Comparison of ENCODE assay signal across 8 cellular contexts in the genomic region with DNA sequence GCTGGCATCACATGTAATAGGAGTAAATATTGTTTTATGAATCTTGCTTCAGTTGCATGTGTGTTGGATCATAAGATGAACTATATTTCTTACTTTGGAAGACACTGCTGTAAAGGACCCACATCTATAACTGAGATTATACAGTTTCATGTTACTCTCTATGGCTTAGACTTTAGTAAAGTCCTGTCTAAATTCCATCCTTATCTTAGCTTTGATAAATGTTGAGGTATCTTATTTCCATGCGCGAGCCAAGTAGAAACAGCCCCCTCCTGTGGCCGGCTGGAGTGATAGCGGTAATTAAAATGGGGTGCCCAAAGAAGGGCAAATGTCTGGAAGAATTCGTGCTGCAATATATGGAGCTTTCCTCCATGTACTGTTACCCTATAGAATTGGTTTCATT. TPM values are rescaled to one million over a fixed set of nuclear protein-coding genes. Genes with fewer than 3 reads are reported as not detected.
DNase-seq lines count a peak whose midpoint lies in the region; ATAC-seq and TF ChIP-seq lines count a peak whose summit lies in the region.

No MANE protein-coding gene starts in this region.

- RAD21 ChIA-PET in HCT116 (lab: Charles Lee; ENCODE audit: low non-redundant PET in 1 of 2, low total read pairs in 2 of 2, uncharacterized antibody in 2 of 2, unreplicated experiment in 2 of 2): interaction anchor here (1.0 to 2.3 kb wide), 5 partner anchors 71 to 198 kb away, joined by 3 to 12 read pairs (median 10); partner anchors contain the start of gene STBD1 (in 1 of the 2)

- POLR2A ChIA-PET in CD4-positive, alpha-beta T cell (lab: Charles Lee): no interaction called here
- POLR2A ChIA-PET in HCT116 (lab: Charles Lee): interaction anchor here (1.0 to 2.4 kb wide), 3 partner anchors 23 to 198 kb away, joined by 3 to 12 read pairs (median 10); partner anchors contain the start of gene STBD1

- H3K36me3 Mint-ChIP-seq in CD4-positive, alpha-beta T cell (ENCODE audit: low read depth): no peaks in the 10 kb centered on the region

- H3K9me3 ChIP-seq in CD4-positive, alpha-beta T cell (ENCODE audit: control insufficient read depth, low read length): peaks cover 4% of the 10 kb centered on the region
- H3K9me3 ChIP-seq in HCT116 (ENCODE audit: control insufficient read depth in 1 of 2, insufficient read depth in 1 of 2, low read depth in 1 of 2, low read length in 2 of 2) (no peaks in the 10 kb centered on the region), esophagus muscularis mucosa (no peaks in the 10 kb centered on the region), smooth muscle cell (replicated peaks; ENCODE audit: low read depth) (no peaks in the 10 kb centered on the region), suprapubic skin (no peaks in the 10 kb centered on the region)

- H3K79me2 ChIP-seq in HCT116 (ENCODE audit: insufficient read depth, low read length): no peaks in the 10 kb centered on the region
- H3K79me2 ChIP-seq in smooth muscle cell (ENCODE audit: low read depth): no peaks in the 10 kb centered on the region

- H3K4me1 Mint-ChIP-seq in CD4-positive, alpha-beta T cell (ENCODE audit: low read depth): no peaks in the 10 kb centered on the region

- H3F3A ChIP-seq in smooth muscle cell (ENCODE audit: low read depth): no peaks in the 10 kb centered on the region

- peak; percentile 6 to 45 (median 22) for DNase-seq in CD4-positive, alpha-beta T cell
- peak; percentile 39 for DNase-seq in HCT116 (ENCODE audit: low read depth, low spot score)
- DNase-seq in UCSD-AML1 (lab: John Stamatoyannopoulos, UW; ENCODE audit: unreplicated experiment): peak; percentile 40
- DNase-seq in esophagus muscularis mucosa (ENCODE audit: extremely low spot score): no peak
- no peak for DNase-seq in smooth muscle cell (lab: John Stamatoyannopoulos, UW; ENCODE audit: unreplicated experiment)
- DNase-seq in suprapubic skin (ENCODE audit: low spot score in 2 of 2): no peak
- DNase-seq in islet precursor cell: no peak
- DNase-seq in midbrain (lab: John Stamatoyannopoulos, UW): no peak

- peak overlapping the region; percentile 18 for H3K4me2 ChIP-seq in HCT116 (ENCODE audit: low read length)
- no peak overlapping the region for H3K4me2 ChIP-seq in smooth muscle cell

- H4K20me1 ChIP-seq in HCT116 (ENCODE audit: insufficient read depth) (no peaks in the 10 kb centered on the region), smooth muscle cell (ENCODE audit: low read depth) (no peaks in the 10 kb centered on the region)

- H3K27ac Mint-ChIP-seq in CD4-positive, alpha-beta T cell: no peak overlapping the region

- WGBS in esophagus muscularis mucosa: 58% methylated on average over 5 of the region's 5 CpGs
- 23% methylated on average over 5 of the region's 5 CpGs for WGBS in smooth muscle cell (ENCODE audit: low lambda C conversion rate)
- WGBS in suprapubic skin: 53% methylated on average over 5 of the region's 5 CpGs

- H3K4me1 ChIP-seq in HCT116 (ENCODE audit: control insufficient read depth in 1 of 2, insufficient read depth in 2 of 2, low read length in 2 of 2) (peaks cover 3 to 15% of the 10 kb centered on the region in 2 experiments; a peak in 3 of 4 replicates), esophagus muscularis mucosa (no peaks in the 10 kb centered on the region), smooth muscle cell (ENCODE audit: low read depth) (peaks cover 4% of the 10 kb centered on the region), suprapubic skin (peaks cover 18% of the 10 kb centered on the region)

- no peak for TF ChIP-seq POLR2A in HCT116 (IDR thresholded peaks at IDR 0.05; ENCODE audit: borderline replicate concordance, extremely low read depth, insufficient read depth, insufficient read length)
- TF ChIP-seq POLR2A in esophagus muscularis mucosa (IDR thresholded peaks at IDR 0.05; ENCODE audit: low read depth): no peak
- no peak for TF ChIP-seq POLR2A in suprapubic skin (IDR thresholded peaks at IDR 0.05)

- TF ChIP-seq CTCF in CD4-positive, alpha-beta T cell (IDR thresholded peaks at IDR 0.05): no peak
- TF ChIP-seq CTCF in HCT116 (IDR thresholded peaks at IDR 0.05 in 2 of 3, conservative IDR thresholded peaks at IDR 0.05 in 1 of 3; ENCODE audit: borderline replicate concordance in 1 of 3, insufficient read depth in 1 of 3, low read depth in 2 of 3, low read length in 2 of 3) (peak; percentile 76 to 88 (median 86)), esophagus muscularis mucosa (IDR thresholded peaks at IDR 0.05) (peak; percentile 34 to 55 (median 50)), smooth muscle cell (IDR thresholded peaks at IDR 0.05; ENCODE audit: borderline replicate concordance, insufficient read depth, poor library complexity, severe bottlenecking) (peak; percentile 80), suprapubic skin (IDR thresholded peaks at IDR 0.05) (peak in 1 of 2 donors; percentile 9)

- no peak for ATAC-seq in CD4-positive, alpha-beta T cell (ENCODE audit: poor library complexity)
- ATAC-seq in HCT116: peak; percentile 86

- no peak overlapping the region for H3K4me3 ChIP-seq in HCT116 (replicated peaks in 1 of 2; ENCODE audit: low read depth in 1 of 2, low read length in 2 of 2)
- H3K4me3 ChIP-seq in esophagus muscularis mucosa: no peak overlapping the region
- no peak overlapping the region for H3K4me3 ChIP-seq in smooth muscle cell
- no peak overlapping the region for H3K4me3 ChIP-seq in suprapubic skin

- no peaks in the 10 kb centered on the region for H3K27me3 ChIP-seq in CD4-positive, alpha-beta T cell (ENCODE audit: control insufficient read depth, insufficient read depth, low read length)
- H3K27me3 ChIP-seq in HCT116 (ENCODE audit: insufficient read depth, low read length) (no peaks in the 10 kb centered on the region), esophagus muscularis mucosa (no peaks in the 10 kb centered on the region), smooth muscle cell (ENCODE audit: low read depth) (no peaks in the 10 kb centered on the region), suprapubic skin (no peaks in the 10 kb centered on the region)

- H3K4me3 Mint-ChIP-seq in CD4-positive, alpha-beta T cell: no peak overlapping the region

- no peaks in the 10 kb centered on the region for H3K27me3 Mint-ChIP-seq in CD4-positive, alpha-beta T cell

- peaks cover 2% of the 10 kb centered on the region for H3K9me3 Mint-ChIP-seq in CD4-positive, alpha-beta T cell

- CTCF ChIA-PET in CD4-positive, alpha-beta T cell (lab: Charles Lee): interaction anchor here (0.6 to 3.8 kb wide), 5 partner anchors 10 to 199 kb away, joined by 3 to 30 read pairs (median 4); no protein-coding TSS in a partner anchor
- CTCF ChIA-PET in HCT116 (lab: Charles Lee): interaction anchor here (0.6 to 6.7 kb wide), 27 partner anchors 10 to 485 kb away, joined by 3 to 151 read pairs (median 4); partner anchors contain the start of gene STBD1

- intact Hi-C loops in CD4-positive, alpha-beta T cell (cut with DNase I, micrococcal nuclease): loop anchor here (1.0 to 2.0 kb wide), 3 partner anchors 97 to 198 kb away; no protein-coding TSS in a partner anchor
- intact Hi-C loops in HCT116 (cut with micrococcal nuclease): loop anchor here (1.0 to 5.0 kb wide), 3 partner anchors 71 to 381 kb away; partner anchors contain the start of gene STBD1
- intact Hi-C loops in esophagus muscularis mucosa (cut with DNase I): no loop called here

- no peak overlapping the region for H3K27ac ChIP-seq in CD4-positive, alpha-beta T cell (ENCODE audit: low read depth, low read length)
- H3K27ac ChIP-seq in HCT116 (ENCODE audit: low read depth, low read length): no peak overlapping the region
- H3K27ac ChIP-seq in esophagus muscularis mucosa (replicated peaks in 1 of 4): no peak overlapping the region
- H3K27ac ChIP-seq in smooth muscle cell (ENCODE audit: low read depth): no peak overlapping the region
- no peak overlapping the region for H3K27ac ChIP-seq in suprapubic skin

- H2AFZ ChIP-seq in HCT116 (ENCODE audit: low read depth, low read length, poor library complexity, severe bottlenecking) (peak overlapping the region; percentile 74), smooth muscle cell (ENCODE audit: low read depth) (peak overlapping the region; percentile 63)

- peak; percentile 89 for TF ChIP-seq RAD21 in HCT116 (IDR thresholded peaks at IDR 0.05; ENCODE audit: low read depth)

- H3K9ac ChIP-seq in HCT116 (ENCODE audit: low read length) (no peak overlapping the region), smooth muscle cell (ENCODE audit: low read depth) (no peak overlapping the region)

- no TSS peak for BruUV-seq in HCT116 (replicated peaks; lab: Mats Ljungman, UMichigan)

- no peaks in the 10 kb centered on the region for H3K36me3 ChIP-seq in HCT116 (ENCODE audit: control insufficient read depth in 1 of 2, insufficient read depth in 2 of 2, low read length in 2 of 2)
- no peaks in the 10 kb centered on the region for H3K36me3 ChIP-seq in esophagus muscularis mucosa
- no peaks in the 10 kb centered on the region for H3K36me3 ChIP-seq in smooth muscle cell (ENCODE audit: low read depth)
- H3K36me3 ChIP-seq in suprapubic skin: no peaks in the 10 kb centered on the region

- TF ChIP-seq EP300 in esophagus muscularis mucosa (IDR thresholded peaks at IDR 0.05) (no peak), suprapubic skin (IDR thresholded peaks at IDR 0.05) (no peak)

- no peaks in the 10 kb centered on the region for H3K9me2 ChIP-seq in HCT116 (ENCODE audit: insufficient read depth)

TF ChIP-seq in HCT116, 20 proteins besides CTCF, POLR2A, EP300 and RAD21 (continues in another document):
- TF ChIP-seq ATF3 (IDR thresholded peaks at IDR 0.05) (no peak), SRF (IDR thresholded peaks at IDR 0.05; ENCODE audit: low read depth) (peak; percentile 77), POLR2AphosphoS5 (IDR thresholded peaks at IDR 0.05; ENCODE audit: low read depth, low read length) (no peak), YY1 (IDR thresholded peaks at IDR 0.05; ENCODE audit: extremely low read depth, insufficient replicate concordance, low read depth, low read length) (peak; percentile 6), MAX (IDR thresholded peaks at IDR 0.05) (no peak)

RNA-seq across cellular contexts. Expression of gene CCDC158, which starts 43.0 kb away (rescaled TPM):
- total RNA-seq in CD4-positive, alpha-beta T cell: not detected
- not detected for total RNA-seq in HCT116 (2021; ENCODE audit: unreplicated experiment)
- not detected in 2 replicates for polyA plus RNA-seq in HCT116 (2012)
- total RNA-seq in esophagus muscularis mucosa: 1 to 10 TPM in 3 of 4 donors, under 1 TPM in 1; 0.66 to 1.8 (median 1.3) TPM
- total RNA-seq in smooth muscle cell: not detected in 2 replicates
- polyA plus RNA-seq in smooth muscle cell: not detected in 2 replicates
- under 1 TPM in 1 of 4 donors, not detected in 3; 0.72 TPM for total RNA-seq in suprapubic skin

RNA-seq across cellular contexts. Expression of gene SHROOM3, which starts 57.1 kb away (rescaled TPM):
- total RNA-seq in CD4-positive, alpha-beta T cell: not detected
- total RNA-seq in HCT116 (2021; ENCODE audit: unreplicated experiment): 22.5 TPM
- polyA plus RNA-seq in HCT116 (2012): 10.7 and 11.3 TPM in 2 replicates
- total RNA-seq in esophagus muscularis mucosa: 100 to 1,000 TPM in 2 of 4 donors, 10 to 100 TPM in 2; 44.4 to 101 (median 88.5) TPM
- total RNA-seq in smooth muscle cell: 25.2 and 31.9 TPM in 2 replicates
- 10.0 and 22.3 TPM in 2 replicates for polyA plus RNA-seq in smooth muscle cell
- 10 to 100 TPM; 25.7 to 41.4 (median 29.8) TPM for total RNA-seq in suprapubic skin

Comparison
In these comparisons a context has a peak if more than half of its experiments do, and no peak if none do; other contexts are left out.
1. DNase-seq: peak in CD4-positive, alpha-beta T cell (10 of 10), HCT116 (single experiment) and UCSD-AML1 (single experiment); none in esophagus muscularis mucosa (single experiment), smooth muscle cell (single experiment), suprapubic skin (0 of 2), islet precursor cell (single experiment) and midbrain (single experiment).
2. RNA of gene SHROOM3, which starts 57.1 kb away (total RNA-seq): 44.4 to 101 TPM in esophagus muscularis mucosa, 25.2 to 31.9 TPM in smooth muscle cell, 25.7 to 41.4 TPM in suprapubic skin and 22.5 TPM in HCT116 (single experiment); not detected in CD4-positive, alpha-beta T cell; every median in the first group is over 10 times any median in the second.